In genomic region chr9:114532561-114533237, GRCh38 we compare ENCODE assay signal across 27 cellular contexts. TPM values are rescaled to one million over a fixed set of nuclear protein-coding genes. Genes with fewer than 3 reads are reported as not detected.
DNase-seq lines count a peak whose midpoint lies in the region; ATAC-seq, FAIRE-seq and TF ChIP-seq lines count a peak whose summit lies in the region.
"Had no signal": no experiment of that assay in that cellular context is flagged by ENCODE, and none has a peak within 500 bp of the region (broad histone marks: within the 10 kb centered on the region; RNA-seq: fewer than 3 reads in every experiment).

No MANE protein-coding gene starts in this region.

- no peak overlapping the region for H3K9ac ChIP-seq in GM23248
- no peak overlapping the region for H3K9ac ChIP-seq in adipocyte (ENCODE audit: low read length)

- H3K4me3 ChIP-seq in GM23248 = no peak overlapping the region
- H3K4me3 ChIP-seq in adipocyte (ENCODE audit: low read length) = no peak overlapping the region
- peak overlapping the region; percentile 16 to 40 (median 24) for H3K4me3 ChIP-seq in esophagus muscularis mucosa
- peak overlapping the region in 2 of 4 donors; percentile 0 to 27 for H3K4me3 ChIP-seq in pancreas
- H3K4me3 ChIP-seq: GM12878, psoas muscle, suprapubic skin had no signal

- H3K4me2 ChIP-seq in GM23248 (ENCODE audit: unreplicated experiment) = no peak overlapping the region

- H3K4me1 ChIP-seq in GM23248 (ENCODE audit: insufficient read depth) (no peaks in the 10 kb centered on the region), adipocyte (ENCODE audit: control insufficient read depth, insufficient read depth, low read length) (no peaks in the 10 kb centered on the region), esophagus muscularis mucosa (no peaks in the 10 kb centered on the region), pancreas (peaks cover 0 to 3% (median 0%) of the 10 kb centered on the region in 3 donors)
- H3K4me1 ChIP-seq: psoas muscle, suprapubic skin had no signal

- H3F3A ChIP-seq in GM23248 (ENCODE audit: insufficient read depth) = no peaks in the 10 kb centered on the region

- POLR2A ChIA-PET in GM10248 (lab: Yijun Ruan, JAX) = interaction anchor here (1.2 kb wide), 1 partner anchor 24 kb away, joined by 3 read pairs; no protein-coding TSS in a partner anchor

- H3K36me3 ChIP-seq in GM23248 (ENCODE audit: low read depth) (no peaks in the 10 kb centered on the region), adipocyte (ENCODE audit: control insufficient read depth, insufficient read depth, low read length, severe bottlenecking) (no peaks in the 10 kb centered on the region), esophagus muscularis mucosa (no peaks in the 10 kb centered on the region), pancreas (no peaks in the 10 kb centered on the region)
- H3K36me3 ChIP-seq: suprapubic skin had no signal

- ATAC-seq in pancreas (peak; percentile 32 to 87 (median 62)), esophagus mucosa (no peak), HG03565 (IDR thresholded peaks at IDR 0.05; ENCODE audit: unreplicated experiment) (no peak)
- no peak for ATAC-seq in stimulated activated naive CD8-positive, alpha-beta T cell treated with anti-CD3 and anti-CD28 coated beads, Interleukin-15, Interleukin-2, amounts not matched to agents 100 U/mL and 50 U/mL, for 24 hours
- ATAC-seq: activated CD4-positive, CD25-positive, alpha-beta regulatory T cell treated with anti-CD3 and anti-CD28 coated beads, Interleukin-2, amount 50 U/mL, for 24 hours; GM12878; Panc1; psoas muscle; stimulated activated memory B cell treated with anti-CD40 and anti-IgM and Interleukin-4, amounts not matched to agents 10 μg/mL and 1 μg/mL and 100 μg/mL, for 72 hours; T-cell had no signal

- no peaks in the 10 kb centered on the region for H4K20me1 ChIP-seq in GM23248 (ENCODE audit: insufficient read depth)

- TF ChIP-seq POLR2A in esophagus muscularis mucosa (IDR thresholded peaks at IDR 0.05; ENCODE audit: low read depth) = no peak

- WGBS in GM23248 (ENCODE audit: low coverage in 1 of 2, low lambda C conversion rate in 2 of 2, missing lambda C conversion rate in 2 of 2), 2 experiments = 45% methylated on average over 9 to 13 of the region's 13 CpGs
- WGBS in esophagus muscularis mucosa = 30% methylated on average over 12 of the region's 13 CpGs
- WGBS in pancreas, 2 donors = 6 to 20% methylated on average over 13 of the region's 13 CpGs

- CTCF ChIA-PET in GM10248 (lab: Yijun Ruan, JAX) = interaction anchor here (1.6 kb wide), 1 partner anchor 127 kb away, joined by 3 read pairs; no protein-coding TSS in a partner anchor

- no peak overlapping the region for H2AFZ ChIP-seq in GM23248

- DNase-seq in GM23248 = peak; percentile 21
- DNase-seq in adipocyte (ENCODE audit: low read depth) = peak; percentile 27
- no peak for DNase-seq in esophagus muscularis mucosa (ENCODE audit: extremely low spot score)
- DNase-seq in pancreas = peak in 1 of 6 donors; percentile 25
- no peak for DNase-seq in GM10248 (ENCODE audit: extremely low spot score)
- no peak for DNase-seq in stimulated activated naive CD8-positive, alpha-beta T cell treated with anti-CD3 and anti-CD28 coated beads, Interleukin-15, Interleukin-2, amounts not matched to agents 100 U/mL and 50 U/mL, for 24 hours
- DNase-seq: activated CD4-positive, alpha-beta memory T cell treated with anti-CD3 and anti-CD28 coated beads, Interleukin-2, amount 10 ng/mL, durations not matched to agents 7 days and 5 days; C1 segment of cervical spinal cord; Calu3; DND-41; kidney glomerular epithelial cell; NCI-H1105; NCI-H2081; NCI-H446; psoas muscle; stimulated activated CD4-positive, alpha-beta T cell treated with anti-CD3 and anti-CD28 coated beads, Interleukin-2, amount 100 ng/mL, for 48 hours; T-cell had no signal

- H3K9me3 ChIP-seq in GM23248 (ENCODE audit: low read depth) (no peaks in the 10 kb centered on the region), adipocyte (ENCODE audit: control insufficient read depth, low read length) (no peaks in the 10 kb centered on the region), esophagus muscularis mucosa (no peaks in the 10 kb centered on the region), pancreas (no peaks in the 10 kb centered on the region)
- H3K9me3 ChIP-seq: suprapubic skin had no signal

- no peaks in the 10 kb centered on the region for H3K9me2 ChIP-seq in GM23248 (ENCODE audit: insufficient read depth)

- TF ChIP-seq CTCF in esophagus muscularis mucosa (IDR thresholded peaks at IDR 0.05) (no peak), pancreas (IDR thresholded peaks at IDR 0.05) (no peak), GM10248 (IDR thresholded peaks at IDR 0.05; ENCODE audit: control extremely low read depth, extremely low read depth, low read depth, missing control alignments) (no peak)

- no peak for TF ChIP-seq EP300 in esophagus muscularis mucosa (IDR thresholded peaks at IDR 0.05)

- in situ Hi-C loops in GM23248 (cut with MboI) = no loop called here

- intact Hi-C loops in esophagus muscularis mucosa (cut with DNase I) (no loop called here), pancreas (cut with DNase I) (no loop called here)

- H3K27me3 ChIP-seq in GM23248 (replicated peaks; ENCODE audit: insufficient read depth) (no peaks in the 10 kb centered on the region), adipocyte (replicated peaks; ENCODE audit: control insufficient read depth, insufficient read depth, low read length) (peaks cover 7% of the 10 kb centered on the region), esophagus muscularis mucosa (no peaks in the 10 kb centered on the region), pancreas (no peaks in the 10 kb centered on the region)

- no peaks in the 10 kb centered on the region for H3K79me2 ChIP-seq in GM23248 (ENCODE audit: insufficient read depth)

- no peak for FAIRE-seq in pancreas (lab: Jason Lieb, UNC)
- FAIRE-seq: colon, GM12878, H54 had no signal

- H3K27ac ChIP-seq in GM23248 = no peak overlapping the region
- H3K27ac ChIP-seq in esophagus muscularis mucosa (replicated peaks in 1 of 4) = no peak overlapping the region
- no peak overlapping the region for H3K27ac ChIP-seq in pancreas
- H3K27ac ChIP-seq: HL-60, psoas muscle, suprapubic skin had no signal

RNA-seq across cellular contexts. Expression of gene WHRN, which starts 27.4 kb away (rescaled TPM):
- 0.76 and 1.1 TPM in 2 replicates for total RNA-seq in GM23248 (2014; rRNA removed; shearing (Covaris generic))
- polyA plus RNA-seq in GM23248 (2016; fragmentation: Nextera tagmentation; extraction: Ambion mirVana) (1.5 and 1.8 TPM in 2 replicates), pancreas (10 to 100 TPM; 23.7 to 32.2 TPM)
- total RNA-seq in esophagus muscularis mucosa (10 to 100 TPM in 2 of 4 donors, 1 to 10 TPM in 2; 8.1 to 12.6 (median 10.7) TPM), pancreas (10 to 100 TPM in 1 of 6 donors, 1 to 10 TPM in 5; 6.7 to 10.2 (median 7.8) TPM), esophagus mucosa (3.4 TPM)

RNA-seq across cellular contexts. Expression of gene ATP6V1G1, which starts 54.9 kb away (rescaled TPM):
- 127 and 131 TPM in 2 replicates for total RNA-seq in GM23248 (2014; rRNA removed; shearing (Covaris generic))
- 222 and 230 TPM in 2 replicates for polyA plus RNA-seq in GM23248 (2016; fragmentation: Nextera tagmentation; extraction: Ambion mirVana)
- 100 to 1,000 TPM in 2 of 4 donors, 10 to 100 TPM in 2; 88.0 to 135 (median 113) TPM for total RNA-seq in esophagus muscularis mucosa
- 10 to 100 TPM; 19.7 to 38.3 (median 35.5) TPM for total RNA-seq in pancreas
- polyA plus RNA-seq in pancreas = 100 to 1,000 TPM in 1 of 2 donors, 10 to 100 TPM in 1; 57.2 to 124 TPM
- 92.4 TPM for total RNA-seq in esophagus mucosa

Comparison
In these comparisons a context has a peak if more than half of its experiments do, and no peak if none do; other contexts are left out.
1. DNase-seq: peak in GM23248 (single experiment) and adipocyte (single experiment); none in esophagus muscularis mucosa (single experiment), GM10248 (single experiment) and stimulated activated naive CD8-positive, alpha-beta T cell treated with anti-CD3 and anti-CD28 coated beads, Interleukin-15, Interleukin-2, amounts not matched to agents 100 U/mL and 50 U/mL, for 24 hours (single experiment).
2. H3K4me3 ChIP-seq: peak in esophagus muscularis mucosa (4 of 4); none in GM23248 (single experiment) and adipocyte (single experiment).
3. ATAC-seq: peak in pancreas (4 of 4); none in stimulated activated naive CD8-positive, alpha-beta T cell treated with anti-CD3 and anti-CD28 coated beads, Interleukin-15, Interleukin-2, amounts not matched to agents 100 U/mL and 50 U/mL, for 24 hours (single experiment), esophagus mucosa (single experiment) and HG03565 (single experiment).